In genomic region chr13:67736646-67737420, GRCh38 we compare ENCODE assay signal across 8 cellular contexts.
DNase-seq lines count a peak whose midpoint lies in the region; TF ChIP-seq lines count a peak whose summit lies in the region.

No MANE protein-coding gene starts in this region.

- peak; percentile 46 for TF ChIP-seq CTCF in choroid plexus epithelial cell (conservative IDR thresholded peaks at IDR 0.05; ENCODE audit: low read depth, low read length)
- peak; percentile 66 for TF ChIP-seq CTCF in neural crest cell (conservative IDR thresholded peaks at IDR 0.05)

- no peak overlapping the region for H3K27ac Mint-ChIP-seq in neural crest cell (ENCODE audit: unreplicated experiment)

- H3K4me3 Mint-ChIP-seq in neural crest cell = peak overlapping the region; percentile 24

- DNase-seq in GM03348 (ENCODE audit: low spot score) (peak; percentile 7), Kasumi-1 (lab: John Stamatoyannopoulos, UW) (peak; percentile 2 to 10), choroid plexus epithelial cell (ENCODE audit: low read depth) (peak; percentile 78), neural crest cell (ENCODE audit: low read depth, low spot score) (peak; percentile 44), UCSD-AML1 (lab: John Stamatoyannopoulos, UW; ENCODE audit: unreplicated experiment) (no peak), activated gamma-delta T cell (lab: John Stamatoyannopoulos, UW) (no peak)
- DNase-seq in activated naive CD4-positive, alpha-beta T cell (lab: John Stamatoyannopoulos, UW) = no peak
- DNase-seq in activated naive CD4-positive, alpha-beta T cell treated with anti-CD3 and anti-CD28 coated beads, Interleukin-2, amount 50 U/mL, for 16 hours = no peak

- peaks cover 4% of the 10 kb centered on the region for H3K9me3 Mint-ChIP-seq in neural crest cell

- no peaks in the 10 kb centered on the region for H3K36me3 Mint-ChIP-seq in neural crest cell (ENCODE audit: low read depth)

- peaks cover 30% of the 10 kb centered on the region for H3K4me1 Mint-ChIP-seq in neural crest cell

- H3K27me3 Mint-ChIP-seq in neural crest cell (ENCODE audit: low read depth) = no peaks in the 10 kb centered on the region

- H3K4me3 ChIP-seq in choroid plexus epithelial cell (ENCODE audit: low read depth, low read length) = no peak overlapping the region

Comparison
In these comparisons a context has a peak if more than half of its experiments do, and no peak if none do; other contexts are left out.
1. DNase-seq: peak in GM03348 (single experiment), Kasumi-1 (2 of 2), choroid plexus epithelial cell (single experiment) and neural crest cell (single experiment); none in UCSD-AML1 (single experiment), activated gamma-delta T cell (single experiment), activated naive CD4-positive, alpha-beta T cell (0 of 4) and activated naive CD4-positive, alpha-beta T cell treated with anti-CD3 and anti-CD28 coated beads, Interleukin-2, amount 50 U/mL, for 16 hours (single experiment).